In genomic region chr1:201756411-201756810, GRCh38 we compare ENCODE assay signal across 19 cellular contexts.
A peak's percentile ranks its signal among the peaks of the same experiment; 100 is the strongest.
DNase-seq lines count a peak whose midpoint lies in the region; ATAC-seq and TF ChIP-seq lines count a peak whose summit lies in the region.
"Had no signal": no experiment of that assay in that cellular context is flagged by ENCODE, and none has a peak within 500 bp of the region (broad histone marks: within the 10 kb centered on the region; RNA-seq: fewer than 3 reads in every experiment).

No MANE protein-coding gene starts in this region.

- H3K4me3 ChIP-seq in BJ (ENCODE audit: low read depth, low read length) (no peak overlapping the region), choroid plexus epithelial cell (ENCODE audit: low read depth, low read length) (no peak overlapping the region), endodermal cell (ENCODE audit: low read length) (no peak overlapping the region)
- H3K4me3 ChIP-seq: body of pancreas, HAP-1, pancreas, Peyer's patch, uterus had no signal

- peaks cover 14% of the 10 kb centered on the region for H3K4me1 ChIP-seq in endodermal cell (ENCODE audit: control insufficient read depth, insufficient read depth, low read length)
- H3K4me1 ChIP-seq: body of pancreas, pancreas, Peyer's patch had no signal

- TF ChIP-seq CTCF in BJ (IDR thresholded peaks at IDR 0.05; ENCODE audit: insufficient read depth, low read depth, low read length): no peak
- no peak for TF ChIP-seq CTCF in choroid plexus epithelial cell (conservative IDR thresholded peaks at IDR 0.05; ENCODE audit: low read depth, low read length)
- no peak for TF ChIP-seq CTCF in nephron (IDR thresholded peaks at IDR 0.05; ENCODE audit: unreplicated experiment in 3 of 3)
- no peak for TF ChIP-seq CTCF in endodermal cell (conservative IDR thresholded peaks at IDR 0.05)

- H3K36me3 ChIP-seq in BJ (ENCODE audit: control insufficient read depth, insufficient read depth, low read length) (no peaks in the 10 kb centered on the region), endodermal cell (ENCODE audit: control insufficient read depth, insufficient read depth, low read length) (no peaks in the 10 kb centered on the region)
- H3K36me3 ChIP-seq: HAP-1, pancreas, Peyer's patch, uterus had no signal

- no peaks in the 10 kb centered on the region for H3K9me3 ChIP-seq in endodermal cell (ENCODE audit: control insufficient read depth, low read length)
- H3K9me3 ChIP-seq: body of pancreas, HAP-1, pancreas, Peyer's patch, uterus had no signal

- POLR2A ChIA-PET in BJ (lab: Charles Lee): no interaction called here

- H3K4me3 Mint-ChIP-seq in nephron (no peak overlapping the region), endodermal cell (no peak overlapping the region), immature natural killer cell (no peak overlapping the region)
- H3K4me3 Mint-ChIP-seq: activated T-helper 1 cell treated with anti-CD3 and anti-CD28 coated beads, Interleukin-12 subunit alpha, Interleukin-12 subunit beta, Interleukin-2, Interleukin-4 antibody, amounts not matched to agents 30 ng/mL and 10 ng/mL and 1 ng/mL, durations not matched to agents 14 hours and 24 hours and 36 hours had no signal

- H3K36me3 Mint-ChIP-seq in nephron (ENCODE audit: low read depth) (no peaks in the 10 kb centered on the region), endodermal cell (ENCODE audit: low read depth) (no peaks in the 10 kb centered on the region), immature natural killer cell (no peaks in the 10 kb centered on the region)

- CTCF ChIA-PET in BJ (lab: Yijun Ruan, JAX): interaction anchor here (0.6 to 9.2 kb wide), 7 partner anchors 13 to 52 kb away, joined by 3 to 51 read pairs (median 3); no protein-coding TSS in a partner anchor

- H3K9me3 Mint-ChIP-seq in nephron: no peaks in the 10 kb centered on the region
- no peaks in the 10 kb centered on the region for H3K9me3 Mint-ChIP-seq in endodermal cell
- peaks cover 0 to 1% (median 0%) of the 10 kb centered on the region in 6 donors for H3K9me3 Mint-ChIP-seq in immature natural killer cell
- H3K9me3 Mint-ChIP-seq: activated T-helper 1 cell treated with anti-CD3 and anti-CD28 coated beads, Interleukin-12 subunit alpha, Interleukin-12 subunit beta, Interleukin-2, Interleukin-4 antibody, amounts not matched to agents 30 ng/mL and 10 ng/mL and 1 ng/mL, durations not matched to agents 14 hours and 24 hours and 36 hours had no signal

- H3K27me3 Mint-ChIP-seq in nephron (ENCODE audit: low read depth) (no peaks in the 10 kb centered on the region), endodermal cell (ENCODE audit: insufficient read depth) (no peaks in the 10 kb centered on the region), immature natural killer cell (ENCODE audit: low read depth in 3 of 3) (peaks cover 2 to 4% (median 2%) of the 10 kb centered on the region in 3 donors)

- DNase-seq in BJ (ENCODE audit: low read depth) (peak; percentile 74), NCI-H226 (peak; percentile 82), choroid plexus epithelial cell (ENCODE audit: low read depth) (peak; percentile 80), endodermal cell (no peak), immature natural killer cell (no peak), GM19240 (ENCODE audit: insufficient read length, low spot score) (no peak)
- DNase-seq: activated CD4-positive, alpha-beta T cell treated with anti-CD3 and anti-CD28 coated beads, Interleukin-2, amount 50 U/mL, for 1 hour; body of pancreas; NCI-H1048; NCI-H345; pancreas; Peyer's patch; T-helper 9 cell; uterus had no signal

- H3K27ac ChIP-seq in endodermal cell (ENCODE audit: low read depth, low read length): no peak overlapping the region
- H3K27ac ChIP-seq: body of pancreas, C4-2B, pancreas, Peyer's patch, uterus had no signal

- no peak for ATAC-seq in HG02759 (IDR thresholded peaks at IDR 0.05; ENCODE audit: unreplicated experiment)
- ATAC-seq: body of pancreas, pancreas had no signal

- H3K27ac Mint-ChIP-seq in nephron: peak overlapping the region; percentile 24 to 63 (median 54)
- no peak overlapping the region for H3K27ac Mint-ChIP-seq in endodermal cell
- no peak overlapping the region for H3K27ac Mint-ChIP-seq in immature natural killer cell
- H3K27ac Mint-ChIP-seq: activated T-helper 1 cell treated with anti-CD3 and anti-CD28 coated beads, Interleukin-12 subunit alpha, Interleukin-12 subunit beta, Interleukin-2, Interleukin-4 antibody, amounts not matched to agents 30 ng/mL and 10 ng/mL and 1 ng/mL, durations not matched to agents 14 hours and 24 hours and 36 hours had no signal

- H3K4me1 Mint-ChIP-seq in nephron (peaks cover 87% of the 10 kb centered on the region), endodermal cell (peaks cover 36% of the 10 kb centered on the region), immature natural killer cell (no peaks in the 10 kb centered on the region)

- H3K9ac ChIP-seq in endodermal cell (ENCODE audit: extremely low read depth, low read length, poor library complexity, severe bottlenecking): no peak overlapping the region

- no peaks in the 10 kb centered on the region for H3K27me3 ChIP-seq in BJ (ENCODE audit: control insufficient read depth, insufficient read depth, low read length)
- H3K27me3 ChIP-seq in endodermal cell (ENCODE audit: control insufficient read depth, insufficient read depth, low read length, poor library complexity, severe bottlenecking): no peaks in the 10 kb centered on the region
- H3K27me3 ChIP-seq: body of pancreas, pancreas, Peyer's patch, uterus had no signal

Comparison
In these comparisons a context has a peak if more than half of its experiments do, and no peak if none do; other contexts are left out.
1. DNase-seq: peak in BJ (single experiment), NCI-H226 (single experiment) and choroid plexus epithelial cell (single experiment); none in endodermal cell (single experiment), immature natural killer cell (0 of 3) and GM19240 (single experiment).
2. H3K27ac Mint-ChIP-seq: peak in nephron (3 of 3); none in endodermal cell (single experiment) and immature natural killer cell (0 of 6).